ENCODE assay signal across 7 cellular contexts in the genomic region with DNA sequence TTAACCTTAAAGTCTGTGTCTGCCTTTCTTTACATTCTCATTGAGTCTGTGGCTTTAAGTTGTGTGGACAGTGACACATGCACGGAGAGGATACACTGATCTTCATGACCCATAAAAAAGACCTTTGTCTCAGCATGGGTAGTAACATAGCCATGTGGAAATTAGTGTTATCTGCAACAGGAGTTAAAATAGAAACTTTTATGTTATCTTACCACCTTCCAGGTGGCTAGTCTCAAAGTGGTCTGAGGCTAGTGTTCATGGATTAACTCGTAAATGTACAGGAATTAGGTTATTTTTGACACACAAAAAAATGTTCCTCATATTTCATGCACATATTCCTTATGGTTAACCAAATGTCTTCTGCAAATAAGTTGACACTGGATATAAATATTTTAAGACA.
"Had no signal": no experiment of that assay in that cellular context is flagged by ENCODE, and none has a peak within 500 bp of the region (broad histone marks: within the 10 kb centered on the region; RNA-seq: fewer than 3 reads in every experiment).

No MANE protein-coding gene starts in this region.

- H3K4me1 Mint-ChIP-seq: H9 had no signal

- H2AFZ ChIP-seq: GM23248 had no signal

- H3K9ac ChIP-seq: GM23248 had no signal

- DNase-seq: GM23248, H9, HCEC 1CT, IMR-90, KG1 had no signal

- H3K9me3 Mint-ChIP-seq: H9 had no signal

- H3K4me3 Mint-ChIP-seq: H9 had no signal

- H3K4me3 ChIP-seq: GM23248, K562 had no signal

- H3K27ac ChIP-seq: GM23248, HL-60 had no signal

- H3K27ac Mint-ChIP-seq: H9 had no signal

- ATAC-seq: K562 had no signal
